7 cellular contexts compared by ENCODE assay signal in the genomic region with DNA sequence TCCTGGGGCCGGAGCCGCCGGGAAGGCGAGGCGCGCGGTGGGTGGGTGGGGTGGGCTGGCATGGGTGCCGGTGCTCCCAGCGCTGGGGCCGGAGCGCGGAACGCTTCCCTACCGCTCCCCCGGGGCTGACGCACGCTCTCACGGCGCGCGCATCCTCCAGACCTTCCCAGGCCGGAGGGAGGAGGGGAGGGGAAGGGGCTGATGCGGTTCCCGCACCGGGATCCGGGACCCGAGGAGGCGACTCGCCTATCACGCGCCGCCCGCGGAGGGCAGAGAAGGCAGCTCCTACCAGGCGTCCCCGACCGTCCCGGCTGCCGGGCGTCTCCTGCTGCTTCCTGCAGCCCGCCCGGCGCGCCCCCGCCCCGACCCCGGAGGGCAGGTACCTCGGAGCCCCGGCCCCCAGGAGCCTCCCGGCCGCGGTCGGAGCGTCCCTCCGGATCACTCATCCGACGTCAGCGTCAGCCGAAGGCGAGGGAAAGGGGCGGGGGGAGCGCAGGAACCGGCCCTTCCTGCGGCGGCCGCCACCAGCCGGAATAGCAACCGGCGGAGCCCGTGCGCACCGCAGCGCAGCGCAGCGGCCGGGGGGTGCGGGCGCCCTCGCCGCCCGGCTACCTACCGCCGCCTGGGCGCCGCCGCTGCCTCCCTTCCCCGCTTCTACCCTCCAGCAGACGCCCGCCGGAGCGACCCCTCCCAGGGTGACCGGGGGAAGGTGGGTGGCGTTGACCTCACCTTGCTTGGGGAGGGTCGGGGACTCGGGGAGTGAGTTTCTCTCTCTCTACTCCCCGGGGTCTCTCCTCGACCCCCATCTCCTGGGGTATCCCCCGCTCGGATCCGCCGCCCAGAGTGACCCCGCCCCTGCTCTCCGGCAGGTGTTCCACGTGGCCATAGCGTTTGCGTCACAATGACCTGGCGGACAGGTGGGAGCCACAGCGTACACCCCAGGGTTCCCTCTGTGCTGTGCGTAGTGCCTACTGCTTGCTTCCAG. TPM values are rescaled to one million over a fixed set of nuclear protein-coding genes. Genes with fewer than 3 reads are reported as not detected.
DNase-seq lines count a peak whose midpoint lies in the region; ATAC-seq and TF ChIP-seq lines count a peak whose summit lies in the region.

A gene (minus strand): TSS at position 457 of the 985 bp plus-strand sequence. CDS start 26,241 bp downstream, outside the sequence.

- H3K79me2 ChIP-seq in HCT116 (ENCODE audit: insufficient read depth, low read length): peaks cover 3% of the 10 kb centered on the region; the same call in 1 of the 2 replicates

- H3K27ac ChIP-seq in HCT116 (ENCODE audit: low read depth, low read length) (peak within 1 kb of the TSS; percentile 81), subcutaneous abdominal adipose tissue (ENCODE audit: low read depth, low read length) (peak within 1 kb of the TSS; percentile 67)

- CTCF ChIA-PET in HCT116 (lab: Charles Lee): no interaction called here

- DNase-seq in HCT116 (ENCODE audit: low read depth, low spot score) (no peak), NCI-H146 treated with DMSO at 0.1 percent for 48 hours (lab: John Stamatoyannopoulos, UW; ENCODE audit: unreplicated experiment) (peak; percentile 85), epithelial cell of esophagus (ENCODE audit: low read depth) (peak; percentile 56), mesenteric fat pad (ENCODE audit: low spot score) (peak; percentile 91)

- TF ChIP-seq CTCF in HCT116 (IDR thresholded peaks at IDR 0.05 in 2 of 3, conservative IDR thresholded peaks at IDR 0.05 in 1 of 3; ENCODE audit: borderline replicate concordance in 1 of 3, insufficient read depth in 1 of 3, low read depth in 2 of 3, low read length in 2 of 3) (no peak), WI38 (IDR thresholded peaks at IDR 0.05; ENCODE audit: low read depth, low read length) (no peak), epithelial cell of esophagus (IDR thresholded peaks at IDR 0.05; ENCODE audit: insufficient read depth, low read depth, low read length, missing control alignments) (no peak)

- H3K9me3 ChIP-seq in HCT116 (ENCODE audit: control insufficient read depth in 1 of 2, insufficient read depth in 1 of 2, low read depth in 1 of 2, low read length in 2 of 2) (no peaks in the 10 kb centered on the region), subcutaneous abdominal adipose tissue (ENCODE audit: control insufficient read depth in 5 of 5, low read length in 5 of 5) (no peaks in the 10 kb centered on the region)

- no peaks in the 10 kb centered on the region for H3K36me3 ChIP-seq in HCT116 (ENCODE audit: control insufficient read depth in 1 of 2, insufficient read depth in 2 of 2, low read length in 2 of 2)
- no peaks in the 10 kb centered on the region for H3K36me3 ChIP-seq in subcutaneous abdominal adipose tissue (ENCODE audit: control insufficient read depth in 5 of 5, insufficient read depth in 5 of 5, low read length in 5 of 5)

- intact Hi-C loops in HCT116 (cut with micrococcal nuclease): no loop called here

- RAD21 ChIA-PET in HCT116 (lab: Charles Lee; ENCODE audit: low non-redundant PET in 1 of 2, low total read pairs in 2 of 2, uncharacterized antibody in 2 of 2, unreplicated experiment in 2 of 2): interaction anchor here in 1 of 2 experiments (1.4 kb wide), 1 partner anchor 34 kb away, joined by 3 read pairs; no protein-coding TSS in a partner anchor

- no peaks in the 10 kb centered on the region for H3K9me2 ChIP-seq in HCT116 (ENCODE audit: insufficient read depth)

- POLR2A ChIA-PET in HCT116 (lab: Charles Lee): interaction anchor here (1.4 kb wide), 1 partner anchor 34 kb away, joined by 3 read pairs; no protein-coding TSS in a partner anchor

- H3K4me1 ChIP-seq in HCT116 (ENCODE audit: control insufficient read depth in 1 of 2, insufficient read depth in 2 of 2, low read length in 2 of 2) (peaks cover 0 to 15% of the 10 kb centered on the region in 2 experiments; a peak in 3 of 4 replicates), subcutaneous abdominal adipose tissue (ENCODE audit: control insufficient read depth in 5 of 5, insufficient read depth in 5 of 5, low read length in 5 of 5) (peaks cover 0 to 18% (median 14%) of the 10 kb centered on the region in 5 donors)

- no peak for TF ChIP-seq RAD21 in HCT116 (IDR thresholded peaks at IDR 0.05; ENCODE audit: low read depth)

- H4K20me1 ChIP-seq in HCT116 (ENCODE audit: insufficient read depth): no peaks in the 10 kb centered on the region

- H3K4me2 ChIP-seq in HCT116 (ENCODE audit: low read length): peak within 1 kb of the TSS; percentile 81

- H2AFZ ChIP-seq in HCT116 (ENCODE audit: low read depth, low read length, poor library complexity, severe bottlenecking): peak within 1 kb of the TSS; percentile 74

- ATAC-seq in HCT116: peak; percentile 87

- TF ChIP-seq POLR2A in HCT116 (IDR thresholded peaks at IDR 0.05; ENCODE audit: borderline replicate concordance, extremely low read depth, insufficient read depth, insufficient read length): no peak

- H3K27me3 ChIP-seq in HCT116 (ENCODE audit: insufficient read depth, low read length): no peaks in the 10 kb centered on the region
- H3K27me3 ChIP-seq in subcutaneous abdominal adipose tissue (ENCODE audit: control insufficient read depth in 5 of 5, insufficient read depth in 4 of 5, low read length in 5 of 5): peaks cover 0 to 8% (median 0%) of the 10 kb centered on the region in 5 donors

- peak within 1 kb of the TSS; percentile 78 for H3K9ac ChIP-seq in HCT116 (ENCODE audit: low read length)
- peak within 1 kb of the TSS in 4 of 5 donors; percentile 19 to 78 (median 60) for H3K9ac ChIP-seq in subcutaneous abdominal adipose tissue (ENCODE audit: low read length in 5 of 5)

- no TSS peak for BruUV-seq in HCT116 (replicated peaks; lab: Mats Ljungman, UMichigan)

- peak within 1 kb of the TSS; percentile 72 for H3K4me3 ChIP-seq in GM08714 (ENCODE audit: low read length)
- peak within 1 kb of the TSS; percentile 70 to 82 for H3K4me3 ChIP-seq in HCT116 (replicated peaks in 1 of 2; ENCODE audit: low read depth in 1 of 2, low read length in 2 of 2)
- H3K4me3 ChIP-seq in WI38 (ENCODE audit: low read depth, low read length): peak within 1 kb of the TSS; percentile 23; the same call in 1 of the 2 replicates
- H3K4me3 ChIP-seq in epithelial cell of esophagus (ENCODE audit: low read length): peak within 1 kb of the TSS; percentile 68
- H3K4me3 ChIP-seq in subcutaneous abdominal adipose tissue (ENCODE audit: low read depth in 1 of 5, low read length in 5 of 5): peak within 1 kb of the TSS; percentile 56 to 83 (median 75)

TF ChIP-seq in HCT116, 20 proteins besides CTCF, POLR2A, EP300 and RAD21:
- TF ChIP-seq, protein P1, sequence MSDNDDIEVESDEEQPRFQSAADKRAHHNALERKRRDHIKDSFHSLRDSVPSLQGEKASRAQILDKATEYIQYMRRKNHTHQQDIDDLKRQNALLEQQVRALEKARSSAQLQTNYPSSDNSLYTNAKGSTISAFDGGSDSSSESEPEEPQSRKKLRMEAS (IDR thresholded peaks at IDR 0.05): peak; percentile 95
- TF ChIP-seq SP1 (IDR thresholded peaks at IDR 0.05; ENCODE audit: low read depth): 0 out of 2 replicates have a peak, but pooled peaks have one; percentile 18
- peak; percentile 85 for TF ChIP-seq SIN3A (IDR thresholded peaks at IDR 0.05; ENCODE audit: low read depth)
- TF ChIP-seq CBX3 (IDR thresholded peaks at IDR 0.05; ENCODE audit: low read depth): 0 out of 2 replicates have a peak, but pooled peaks have one; percentile 11
- TF ChIP-seq JUND (IDR thresholded peaks at IDR 0.05): no peak
- TF ChIP-seq POLR2AphosphoS5 (IDR thresholded peaks at IDR 0.05; ENCODE audit: low read depth, low read length): peak; percentile 45
- TF ChIP-seq FOSL1 (IDR thresholded peaks at IDR 0.05; ENCODE audit: low read depth): no peak; the same call in 1 of the 2 replicates

RNA-seq across cellular contexts. Expression of the gene that starts here (rescaled TPM):
- total RNA-seq in HCT116 (2021; ENCODE audit: unreplicated experiment): 16.4 TPM
- 12.0 and 12.4 TPM in 2 replicates for polyA plus RNA-seq in HCT116 (2012)
- 21.9 TPM for total RNA-seq in mesenteric fat pad

Comparison
In these comparisons a context has a peak if more than half of its experiments do, and no peak if none do; other contexts are left out.
1. H3K4me3 ChIP-seq: peak in every context shown above with its lines; median percentile 76 in HCT116; 75 in subcutaneous abdominal adipose tissue; 72 in GM08714; 68 in epithelial cell of esophagus; 23 in WI38.